In the genomic region with DNA sequence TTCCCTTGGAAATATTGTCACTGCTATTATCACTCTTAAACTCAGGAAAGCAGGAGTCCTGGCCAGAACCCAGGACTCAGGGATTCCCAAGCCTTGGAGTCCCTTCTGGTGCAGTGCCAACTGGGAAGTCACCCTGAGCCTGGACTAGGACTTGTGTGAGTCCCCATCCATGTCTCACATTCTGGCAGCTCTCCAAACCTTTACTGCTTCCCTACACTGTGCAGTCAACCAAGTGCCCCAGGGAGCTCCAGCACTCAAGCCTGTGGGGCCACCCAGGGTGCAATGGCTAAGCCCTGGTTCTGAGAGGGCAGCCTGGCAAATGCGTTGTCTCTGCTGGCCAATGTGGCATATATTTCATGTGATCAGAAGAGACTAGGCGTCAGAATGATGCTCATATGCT, we compare ENCODE assay signal across 16 cellular contexts.
DNase-seq lines count a peak whose midpoint lies in the region; ATAC-seq and TF ChIP-seq lines count a peak whose summit lies in the region.
"Had no signal": no experiment of that assay in that cellular context is flagged by ENCODE, and none has a peak within 500 bp of the region (broad histone marks: within the 10 kb centered on the region; RNA-seq: fewer than 3 reads in every experiment).

No MANE protein-coding gene starts in this region.

- no peaks in the 10 kb centered on the region for H3F3A ChIP-seq in SK-N-SH (replicated peaks; ENCODE audit: insufficient read depth)

- H3K9me3 ChIP-seq in SK-N-SH (no peaks in the 10 kb centered on the region), SJCRH30 (replicated peaks) (no peaks in the 10 kb centered on the region)
- H3K9me3 ChIP-seq: uterus had no signal

- peak; percentile 10 for DNase-seq in SK-N-SH
- DNase-seq in NCI-H2029 (lab: John Stamatoyannopoulos, UW): peak; percentile 88
- DNase-seq in SJCRH30: peak; percentile 89 to 92
- DNase-seq in GM03348 (ENCODE audit: low spot score): no peak
- DNase-seq in cerebellar cortex (ENCODE audit: low spot score): no peak
- DNase-seq: activated CD4-positive, alpha-beta memory T cell treated with anti-CD3 and anti-CD28 coated beads for 36 hours; activated naive CD8-positive, alpha-beta T cell treated with anti-CD3 and anti-CD28 coated beads, Interleukin-2, amount 10 ng/mL, durations not matched to agents 7 days and 5 days; activated T-cell treated with anti-CD3 and anti-CD28 coated beads, Interleukin-2, amount 50 U/mL, for 72 hours; brain microvascular endothelial cell; dermis blood vessel endothelial cell; immature natural killer cell; uterus had no signal

- H3K4me3 ChIP-seq in SK-N-SH (ENCODE audit: low read depth in 2 of 2, low read length in 1 of 2) (no peak overlapping the region), SJCRH30 (no peak overlapping the region)
- H3K4me3 ChIP-seq: uterus had no signal

- no peak overlapping the region for H3K9ac ChIP-seq in SK-N-SH

- H3K27me3 ChIP-seq in SK-N-SH (ENCODE audit: insufficient read depth) (no peaks in the 10 kb centered on the region; the same call in 1 of the 2 replicates), SJCRH30 (no peaks in the 10 kb centered on the region)
- H3K27me3 ChIP-seq: brain microvascular endothelial cell, uterus had no signal

- no peaks in the 10 kb centered on the region for H3K79me2 ChIP-seq in SK-N-SH (ENCODE audit: insufficient read depth)

- H3K27ac ChIP-seq in SK-N-SH (ENCODE audit: low read depth in 2 of 2, low read length in 1 of 2): no peak overlapping the region
- H3K27ac ChIP-seq in SJCRH30: no peak overlapping the region
- H3K27ac ChIP-seq: brain microvascular endothelial cell, uterus had no signal

- CTCF ChIA-PET in SK-N-SH (lab: Yijun Ruan, JAX): interaction anchor here (1.0 kb wide), 1 partner anchor 8 kb away, joined by 3 read pairs; no protein-coding TSS in a partner anchor

- no peak overlapping the region for H3K4me2 ChIP-seq in SK-N-SH

- ATAC-seq in SK-N-SH treated with all-trans-retinoic acid at 6 μM for 48 hours (no peak), HG03139 (IDR thresholded peaks at IDR 0.05; ENCODE audit: unreplicated experiment) (no peak), HG03025 (IDR thresholded peaks at IDR 0.05; ENCODE audit: low FRiP score, unreplicated experiment) (no peak)
- ATAC-seq: activated T-cell treated with anti-CD3 and anti-CD28 coated beads, Interleukin-2, amount 50 U/mL, for 72 hours; esophagus mucosa had no signal

- TF ChIP-seq CTCF in SK-N-SH (IDR thresholded peaks at IDR 0.05): no peak

- H3K9me2 ChIP-seq in SK-N-SH: no peaks in the 10 kb centered on the region

- POLR2A ChIA-PET in SK-N-SH (lab: Yijun Ruan, JAX): no interaction called here

- no peak overlapping the region for H2AFZ ChIP-seq in SK-N-SH (ENCODE audit: low read depth)

- WGBS in SK-N-SH (ENCODE audit: low lambda C conversion rate): 38% methylated on average over 2 of the region's 2 CpGs

- no peak for TF ChIP-seq EP300 in SK-N-SH (IDR thresholded peaks at IDR 0.05; ENCODE audit: borderline replicate concordance in 1 of 2, low read depth in 1 of 2, low read length in 1 of 2)

- H3K36me3 ChIP-seq in SK-N-SH (replicated peaks in 1 of 2; ENCODE audit: control insufficient read depth in 1 of 2, insufficient read depth in 2 of 2, low read length in 1 of 2): no peaks in the 10 kb centered on the region
- H3K36me3 ChIP-seq in SJCRH30: no peaks in the 10 kb centered on the region
- H3K36me3 ChIP-seq: brain microvascular endothelial cell, uterus had no signal

- no peak for TF ChIP-seq RAD21 in SK-N-SH (IDR thresholded peaks at IDR 0.05; ENCODE audit: low read length)

- peaks cover 0 to 4% of the 10 kb centered on the region in 2 experiments; a peak in 1 of 4 replicates for H3K4me1 ChIP-seq in SK-N-SH (ENCODE audit: control insufficient read depth in 1 of 2, insufficient read depth in 2 of 2, low read depth in 1 of 2, low read length in 1 of 2)
- peaks cover 3% of the 10 kb centered on the region; the same call in 1 of the 2 replicates for H3K4me1 ChIP-seq in SJCRH30
- H3K4me1 ChIP-seq: uterus had no signal

- H4K20me1 ChIP-seq in SK-N-SH (ENCODE audit: insufficient read depth): no peaks in the 10 kb centered on the region

TF ChIP-seq in SK-N-SH, 30 proteins besides CTCF, POLR2A, EP300 and RAD21 (continues in another document):
- TF ChIP-seq USF2 (IDR thresholded peaks at IDR 0.05; ENCODE audit: borderline replicate concordance, low read depth, low read length) (no peak), EZH2phosphoT487 (IDR thresholded peaks at IDR 0.05; ENCODE audit: borderline replicate concordance, low read depth) (no peak), FOSL2 (IDR thresholded peaks at IDR 0.05; ENCODE audit: borderline replicate concordance, low read depth) (no peak), RCOR1 (IDR thresholded peaks at IDR 0.05; ENCODE audit: low read length) (no peak), RFX5 (IDR thresholded peaks at IDR 0.05; ENCODE audit: low read length) (no peak), NFIC (IDR thresholded peaks at IDR 0.05; ENCODE audit: borderline replicate concordance) (no peak), NRF1 (IDR thresholded peaks at IDR 0.05; ENCODE audit: low read depth, low read length) (no peak), SMC3 (IDR thresholded peaks at IDR 0.05; ENCODE audit: low read depth, low read length) (no peak), MEF2A (IDR thresholded peaks at IDR 0.05; ENCODE audit: borderline replicate concordance, low read depth) (no peak), RXRA (IDR thresholded peaks at IDR 0.05; ENCODE audit: borderline replicate concordance, low read depth) (no peak), FOXM1 (IDR thresholded peaks at IDR 0.05; ENCODE audit: low read depth) (no peak), FOXJ3 (CRISPR knock-in tag; IDR thresholded peaks at IDR 0.05) (no peak), ZBTB33 (IDR thresholded peaks at IDR 0.05; ENCODE audit: borderline replicate concordance, low read depth) (no peak)

TF ChIP-seq in SK-N-SH treated with all-trans-retinoic acid at 6 μM for 48 hours, 23 proteins besides CTCF, POLR2A, EP300 and RAD21:
- TF ChIP-seq, protein P1, sequence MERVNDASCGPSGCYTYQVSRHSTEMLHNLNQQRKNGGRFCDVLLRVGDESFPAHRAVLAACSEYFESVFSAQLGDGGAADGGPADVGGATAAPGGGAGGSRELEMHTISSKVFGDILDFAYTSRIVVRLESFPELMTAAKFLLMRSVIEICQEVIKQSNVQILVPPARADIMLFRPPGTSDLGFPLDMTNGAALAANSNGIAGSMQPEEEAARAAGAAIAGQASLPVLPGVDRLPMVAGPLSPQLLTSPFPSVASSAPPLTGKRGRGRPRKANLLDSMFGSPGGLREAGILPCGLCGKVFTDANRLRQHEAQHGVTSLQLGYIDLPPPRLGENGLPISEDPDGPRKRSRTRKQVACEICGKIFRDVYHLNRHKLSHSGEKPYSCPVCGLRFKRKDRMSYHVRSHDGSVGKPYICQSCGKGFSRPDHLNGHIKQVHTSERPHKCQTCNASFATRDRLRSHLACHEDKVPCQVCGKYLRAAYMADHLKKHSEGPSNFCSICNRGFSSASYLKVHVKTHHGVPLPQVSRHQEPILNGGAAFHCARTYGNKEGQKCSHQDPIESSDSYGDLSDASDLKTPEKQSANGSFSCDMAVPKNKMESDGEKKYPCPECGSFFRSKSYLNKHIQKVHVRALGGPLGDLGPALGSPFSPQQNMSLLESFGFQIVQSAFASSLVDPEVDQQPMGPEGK (CRISPR knock-in tag; IDR thresholded peaks at IDR 0.05; ENCODE audit: borderline replicate concordance): no peak
- no peak for TF ChIP-seq ESRRG (CRISPR knock-in tag; IDR thresholded peaks at IDR 0.05)

Comparison
In these comparisons a context has a peak if more than half of its experiments do, and no peak if none do; other contexts are left out.
1. DNase-seq: peak in SK-N-SH (single experiment), NCI-H2029 (single experiment) and SJCRH30 (2 of 2); none in GM03348 (single experiment) and cerebellar cortex (single experiment).